In the genomic region with DNA sequence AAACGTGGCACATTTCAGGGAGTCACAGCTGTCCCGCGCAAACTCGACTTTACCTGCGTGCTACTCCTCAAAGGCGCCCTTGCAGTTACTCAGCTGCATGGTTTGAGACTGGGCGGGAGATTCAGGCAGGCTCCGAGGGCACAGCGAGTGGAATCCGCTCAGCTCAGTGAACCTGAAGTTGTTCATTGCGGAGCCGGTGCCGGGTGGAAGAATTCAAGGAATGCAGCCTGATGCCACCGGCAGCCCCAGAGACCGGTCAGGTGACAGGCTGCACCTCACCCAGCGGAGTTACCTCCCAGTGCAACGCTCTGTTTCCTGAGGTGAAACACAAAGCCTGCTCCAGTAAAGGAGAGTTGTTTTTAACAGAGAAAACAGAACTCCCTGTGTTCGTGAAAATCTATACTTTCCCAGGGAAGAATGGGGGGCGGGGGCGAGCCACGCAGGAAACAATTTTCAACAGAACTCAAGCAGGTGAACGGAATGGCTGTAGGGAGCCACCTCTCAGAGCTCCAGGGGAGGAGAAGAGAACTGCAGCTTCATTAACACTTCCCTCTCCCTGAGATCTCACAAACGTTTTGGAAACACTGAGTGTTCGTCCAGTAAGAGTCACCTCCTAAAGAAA, we compare ENCODE assay signal across 9 cellular contexts. TPM values are rescaled to one million over a fixed set of nuclear protein-coding genes. Genes with fewer than 3 reads are reported as not detected.
DNase-seq lines count a peak whose midpoint lies in the region; ATAC-seq and TF ChIP-seq lines count a peak whose summit lies in the region.
"Had no signal": no experiment of that assay in that cellular context is flagged by ENCODE, and none has a peak within 500 bp of the region (broad histone marks: within the 10 kb centered on the region; RNA-seq: fewer than 3 reads in every experiment).

No MANE protein-coding gene starts in this region.

- intact Hi-C loops in head of caudate nucleus (cut with DNase I): no loop called here

- H3K9me3 Mint-ChIP-seq in progenitor cell of endocrine pancreas (ENCODE audit: low read depth): no peaks in the 10 kb centered on the region
- H3K9me3 Mint-ChIP-seq: activated naive CD4-positive, alpha-beta T cell treated with anti-CD3 and anti-CD28 coated beads, Interleukin-2, amount 50 U/mL, for 24 hours had no signal

- H3K27me3 Mint-ChIP-seq in progenitor cell of endocrine pancreas: no peaks in the 10 kb centered on the region

- peaks cover 36% of the 10 kb centered on the region for H3K4me1 Mint-ChIP-seq in progenitor cell of endocrine pancreas (ENCODE audit: low read depth)

- DNase-seq in ELF-1 (ENCODE audit: low read depth, low spot score): peak; percentile 92
- DNase-seq in RWPE1 (ENCODE audit: low spot score): peak; percentile 70
- peak in 37 of 42 donors; percentile 4 to 61 (median 20) for DNase-seq in head of caudate nucleus
- DNase-seq in progenitor cell of endocrine pancreas (ENCODE audit: low spot score, unreplicated experiment): peak; percentile 71

- no peak for ATAC-seq in HG03196 (IDR thresholded peaks at IDR 0.05; ENCODE audit: unreplicated experiment)
- no peak for ATAC-seq in HG03442 (IDR thresholded peaks at IDR 0.05; ENCODE audit: unreplicated experiment)
- no peak for ATAC-seq in GM21737 (IDR thresholded peaks at IDR 0.05; ENCODE audit: unreplicated experiment)
- ATAC-seq in GM18520 (IDR thresholded peaks at IDR 0.05; ENCODE audit: unreplicated experiment): no peak

- peak overlapping the region; percentile 50 for H3K27ac ChIP-seq in RWPE1

- H3K36me3 Mint-ChIP-seq in progenitor cell of endocrine pancreas (ENCODE audit: insufficient read depth): no peaks in the 10 kb centered on the region
- H3K36me3 Mint-ChIP-seq: activated naive CD4-positive, alpha-beta T cell treated with anti-CD3 and anti-CD28 coated beads, Interleukin-2, amount 50 U/mL, for 24 hours had no signal

- POLR2A ChIA-PET in RWPE1 (lab: Yijun Ruan, JAX; ENCODE audit: low non-redundant PET): no interaction called here

- TF ChIP-seq CTCF in RWPE1 (conservative IDR thresholded peaks at IDR 0.05; ENCODE audit: low read depth) (no peak), progenitor cell of endocrine pancreas (IDR thresholded peaks at IDR 0.05; ENCODE audit: unreplicated experiment) (peak; percentile 48)

- peak overlapping the region; percentile 100 for H3K27ac Mint-ChIP-seq in progenitor cell of endocrine pancreas
- H3K27ac Mint-ChIP-seq: activated naive CD4-positive, alpha-beta T cell treated with anti-CD3 and anti-CD28 coated beads, Interleukin-2, amount 50 U/mL, for 24 hours had no signal

- peak overlapping the region; percentile 81 for H3K4me3 Mint-ChIP-seq in progenitor cell of endocrine pancreas (ENCODE audit: low read depth)
- H3K4me3 Mint-ChIP-seq: activated naive CD4-positive, alpha-beta T cell treated with anti-CD3 and anti-CD28 coated beads, Interleukin-2, amount 50 U/mL, for 24 hours had no signal

- CTCF ChIA-PET in RWPE1 (lab: Yijun Ruan, JAX): interaction anchor here (0.6 to 1.2 kb wide), 5 partner anchors 33 to 1349 kb away, joined by 3 to 4 read pairs (median 4); no protein-coding TSS in a partner anchor

RNA-seq across cellular contexts. Expression of gene VEPH1, which starts 3.8 kb away (rescaled TPM):
- 12.3 and 14.5 TPM in 2 replicates for total RNA-seq in progenitor cell of endocrine pancreas

Comparison
In these comparisons a context has a peak if more than half of its experiments do, and no peak if none do; other contexts are left out.
1. DNase-seq: peak in every context shown above with its lines; median percentile 92 in ELF-1; 71 in progenitor cell of endocrine pancreas; 70 in RWPE1; 20 in head of caudate nucleus.